In the genomic region with DNA sequence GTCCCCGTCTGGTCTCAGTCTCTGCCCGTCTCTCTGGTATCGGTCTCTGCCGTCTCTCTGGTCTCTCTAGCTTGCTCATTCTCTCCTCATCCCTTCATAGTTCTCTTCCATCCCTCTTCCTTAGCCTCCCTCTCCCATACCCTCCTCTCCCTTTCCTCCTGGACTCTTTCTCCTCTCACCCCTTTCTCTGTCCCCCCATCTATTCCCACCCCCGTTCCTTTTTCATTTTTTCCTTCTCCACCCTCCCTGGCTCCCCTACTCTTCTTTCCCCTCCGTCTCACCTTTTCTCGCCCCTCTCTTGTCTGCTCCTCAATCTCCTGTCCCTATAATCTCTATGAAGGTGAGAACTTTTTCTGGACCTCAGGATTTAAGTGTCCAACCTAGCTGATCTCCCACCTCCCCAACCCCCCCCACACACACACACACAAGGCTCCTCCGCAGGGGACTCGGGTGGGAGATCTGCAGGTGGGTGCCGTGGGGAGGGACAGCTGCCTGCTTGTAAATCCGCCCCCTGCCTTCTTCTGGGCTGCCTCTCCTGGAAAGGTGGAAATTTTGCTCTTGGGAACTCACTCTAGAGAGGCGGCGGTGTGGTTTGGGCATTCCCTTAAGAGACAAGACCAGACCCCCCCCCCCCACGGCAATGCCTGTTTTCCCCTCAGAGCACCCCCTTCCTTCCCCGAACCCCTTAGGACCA, we compare ENCODE assay signal across 10 cellular contexts. TPM values are rescaled to one million over a fixed set of nuclear protein-coding genes. Genes with fewer than 3 reads are reported as not detected.
DNase-seq lines count a peak whose midpoint lies in the region; ATAC-seq and TF ChIP-seq lines count a peak whose summit lies in the region.
"Had no signal": no experiment of that assay in that cellular context is flagged by ENCODE, and none has a peak within 500 bp of the region (broad histone marks: within the 10 kb centered on the region; RNA-seq: fewer than 3 reads in every experiment).

No MANE protein-coding gene starts in this region.

- H3K27ac ChIP-seq in breast epithelium (no peak overlapping the region), mammary epithelial cell (ENCODE audit: insufficient read depth, low read depth, low read length) (no peak overlapping the region), transverse colon (peak overlapping the region in 1 of 4 donors; percentile 58), SJCRH30 (no peak overlapping the region)

- H3K4me3 ChIP-seq in breast epithelium (peak overlapping the region; percentile 39 to 70 (median 48)), mammary epithelial cell (replicated peaks in 1 of 3; ENCODE audit: insufficient read depth in 1 of 3, low read depth in 2 of 3, low read length in 3 of 3) (no peak overlapping the region), transverse colon (peak overlapping the region in 3 of 4 donors; percentile 38 to 45 (median 38)), SJCRH30 (no peak overlapping the region)

- intact Hi-C loops in breast epithelium (cut with DNase I; ENCODE audit: low total_unique reads) (no loop called here), mammary epithelial cell (cut with micrococcal nuclease) (no loop called here), transverse colon (cut with DNase I; ENCODE audit: low total_unique reads) (loop anchor here (10.0 kb wide), 1 partner anchor 125 kb away; no protein-coding TSS in a partner anchor)

- in situ Hi-C loops in mammary epithelial cell (cut with MboI; ENCODE audit: low sequenced_read_pairs in 2 of 2): no loop called here
- in situ Hi-C loops in transverse colon (cut with MboI; ENCODE audit: low pct_ligation_motif_present in 1 of 4, low pct_unique_long_range_greater_than_20kb in 1 of 4, low sequenced_read_pairs in 3 of 4): no loop called here

- DNase-seq in breast epithelium (ENCODE audit: low spot score in 2 of 2) (no peak), mammary epithelial cell (no peak), mesothelial cell of epicardium (ENCODE audit: low spot score in 2 of 2, unreplicated experiment in 2 of 2) (no peak), transverse colon (no peak), omental fat pad (ENCODE audit: low spot score) (no peak), DMS 273 treated with DMSO at 0.1 percent for 48 hours (lab: John Stamatoyannopoulos, UW) (no peak), SJCRH30 (no peak)
- DNase-seq: midbrain, NCI-H2081 treated with DMSO at 0.1 percent for 48 hours had no signal

- TF ChIP-seq EP300 in transverse colon (IDR thresholded peaks at IDR 0.05; ENCODE audit: low read depth): no peak

- no peaks in the 10 kb centered on the region for H3K79me2 ChIP-seq in mammary epithelial cell (ENCODE audit: insufficient read depth, low read length)

- no peaks in the 10 kb centered on the region for H3K4me1 ChIP-seq in breast epithelium
- H3K4me1 ChIP-seq in mammary epithelial cell (ENCODE audit: insufficient read depth, low read length): peaks cover 4% of the 10 kb centered on the region
- H3K4me1 ChIP-seq in transverse colon: peaks cover 0 to 7% (median 2%) of the 10 kb centered on the region in 4 donors
- no peaks in the 10 kb centered on the region for H3K4me1 ChIP-seq in SJCRH30

- ATAC-seq in omental fat pad (ENCODE audit: low FRiP score): no peak

- no peak overlapping the region for H3K9ac ChIP-seq in mammary epithelial cell (ENCODE audit: insufficient read depth, low read length)

- no peaks in the 10 kb centered on the region for H3K9me3 Mint-ChIP-seq in activated naive CD8-positive, alpha-beta T cell (ENCODE audit: low read depth)
- peaks cover under 1% of the 10 kb centered on the region for H3K9me3 Mint-ChIP-seq in mesothelial cell of epicardium

- CTCF ChIA-PET in mammary epithelial cell (lab: Charles Lee; ENCODE audit: low non-redundant PET): no interaction called here

- no peak overlapping the region for H3K4me2 ChIP-seq in mammary epithelial cell (ENCODE audit: insufficient read depth, low read depth, low read length)

- H3K36me3 Mint-ChIP-seq in activated naive CD8-positive, alpha-beta T cell: no peaks in the 10 kb centered on the region
- H3K36me3 Mint-ChIP-seq in mesothelial cell of epicardium: no peaks in the 10 kb centered on the region

- peaks cover 0 to 16% of the 10 kb centered on the region in 2 donors for H3K27me3 ChIP-seq in breast epithelium
- H3K27me3 ChIP-seq in mammary epithelial cell (ENCODE audit: insufficient read depth, low read length): peaks cover 19% of the 10 kb centered on the region
- H3K27me3 ChIP-seq in transverse colon: peaks cover 45% of the 10 kb centered on the region
- no peaks in the 10 kb centered on the region for H3K27me3 ChIP-seq in SJCRH30

- H4K20me1 ChIP-seq in mammary epithelial cell (ENCODE audit: insufficient read depth, low read length): no peaks in the 10 kb centered on the region

- no peak overlapping the region for H3K27ac Mint-ChIP-seq in activated naive CD8-positive, alpha-beta T cell
- H3K27ac Mint-ChIP-seq in mesothelial cell of epicardium: no peak overlapping the region

- peaks cover 32% of the 10 kb centered on the region for H3K27me3 Mint-ChIP-seq in activated naive CD8-positive, alpha-beta T cell
- H3K27me3 Mint-ChIP-seq in mesothelial cell of epicardium (ENCODE audit: low read depth): peaks cover 68% of the 10 kb centered on the region

- dilution Hi-C loops in mammary epithelial cell (cut with HindIII; ENCODE audit: low sequenced_read_pairs): no loop called here

- H3K36me3 ChIP-seq in breast epithelium (no peaks in the 10 kb centered on the region), mammary epithelial cell (ENCODE audit: insufficient read depth, low read length) (no peaks in the 10 kb centered on the region), transverse colon (no peaks in the 10 kb centered on the region), SJCRH30 (no peaks in the 10 kb centered on the region)

- peak overlapping the region; percentile 82 for H3K4me3 Mint-ChIP-seq in activated naive CD8-positive, alpha-beta T cell
- peak overlapping the region; percentile 80 for H3K4me3 Mint-ChIP-seq in mesothelial cell of epicardium

- no TSS peak for BruUV-seq in mammary epithelial cell (replicated peaks; lab: Mats Ljungman, UMichigan)

- H3K4me1 Mint-ChIP-seq in activated naive CD8-positive, alpha-beta T cell (ENCODE audit: low read depth): peaks cover 10% of the 10 kb centered on the region
- peaks cover 15% of the 10 kb centered on the region for H3K4me1 Mint-ChIP-seq in mesothelial cell of epicardium

- TF ChIP-seq POLR2A in breast epithelium (IDR thresholded peaks at IDR 0.05) (no peak), transverse colon (IDR thresholded peaks at IDR 0.05) (no peak)

- 34% methylated on average over 6 of the region's 15 CpGs for WGBS in mammary epithelial cell (ENCODE audit: low coverage, missing lambda C conversion rate)
- WGBS in transverse colon (ENCODE audit: low coverage in 1 of 2), 2 donors: 20 to 22% methylated on average over 7 to 15 of the region's 15 CpGs

- no peak overlapping the region for H2AFZ ChIP-seq in mammary epithelial cell (ENCODE audit: low read depth, low read length)

- H3K9me3 ChIP-seq in breast epithelium (no peaks in the 10 kb centered on the region), mammary epithelial cell (replicated peaks; ENCODE audit: insufficient read depth, low read length) (no peaks in the 10 kb centered on the region), transverse colon (no peaks in the 10 kb centered on the region), SJCRH30 (replicated peaks) (no peaks in the 10 kb centered on the region)

- TF ChIP-seq CTCF in breast epithelium (IDR thresholded peaks at IDR 0.05) (no peak), mammary epithelial cell (conservative IDR thresholded peaks at IDR 0.05 in 1 of 2, IDR thresholded peaks at IDR 0.05 in 1 of 2; ENCODE audit: extremely low read depth in 1 of 2, insufficient read depth in 1 of 2, low read depth in 1 of 2, low read length in 2 of 2) (no peak), mesothelial cell of epicardium (IDR thresholded peaks at IDR 0.05; ENCODE audit: unreplicated experiment) (no peak), transverse colon (IDR thresholded peaks at IDR 0.05) (no peak), omental fat pad (IDR thresholded peaks at IDR 0.05) (no peak)

RNA-seq across cellular contexts. Expression of a gene that starts 1.0 kb away (rescaled TPM):
- 1 to 10 TPM in 2 of 3 donors, under 1 TPM in 1; 0.44 to 1.8 (median 1.6) TPM for total RNA-seq in breast epithelium
- 1 to 10 TPM in 1 of 2 donors, not detected in 1; 1.0 TPM for total RNA-seq in mammary epithelial cell
- polyA plus RNA-seq in mammary epithelial cell: 0.01 TPM
- not detected for polyA minus RNA-seq in mammary epithelial cell
- 3.9 to 4.4 TPM (median 4.2 TPM) in 3 replicates for total RNA-seq in mesothelial cell of epicardium
- under 1 TPM in 3 of 4 donors, not detected in 1; 0.37 to 0.96 (median 0.64) TPM for total RNA-seq in transverse colon
- 1 to 10 TPM in 2 of 4 donors, under 1 TPM in 2; 0.72 to 5.0 (median 2.4) TPM for total RNA-seq in omental fat pad
- total RNA-seq in SJCRH30 (2014; rRNA removed; shearing (Covaris generic)): 0.02 TPM in 1 of 2 replicates, not detected in the other

Comparison
In these comparisons a context has a peak if more than half of its experiments do, and no peak if none do; other contexts are left out.
1. H3K4me3 ChIP-seq: peak in breast epithelium (3 of 3) and transverse colon (3 of 4); none in mammary epithelial cell (0 of 3) and SJCRH30 (single experiment).